ENCODE assay signal across 19 cellular contexts in the genomic region with DNA sequence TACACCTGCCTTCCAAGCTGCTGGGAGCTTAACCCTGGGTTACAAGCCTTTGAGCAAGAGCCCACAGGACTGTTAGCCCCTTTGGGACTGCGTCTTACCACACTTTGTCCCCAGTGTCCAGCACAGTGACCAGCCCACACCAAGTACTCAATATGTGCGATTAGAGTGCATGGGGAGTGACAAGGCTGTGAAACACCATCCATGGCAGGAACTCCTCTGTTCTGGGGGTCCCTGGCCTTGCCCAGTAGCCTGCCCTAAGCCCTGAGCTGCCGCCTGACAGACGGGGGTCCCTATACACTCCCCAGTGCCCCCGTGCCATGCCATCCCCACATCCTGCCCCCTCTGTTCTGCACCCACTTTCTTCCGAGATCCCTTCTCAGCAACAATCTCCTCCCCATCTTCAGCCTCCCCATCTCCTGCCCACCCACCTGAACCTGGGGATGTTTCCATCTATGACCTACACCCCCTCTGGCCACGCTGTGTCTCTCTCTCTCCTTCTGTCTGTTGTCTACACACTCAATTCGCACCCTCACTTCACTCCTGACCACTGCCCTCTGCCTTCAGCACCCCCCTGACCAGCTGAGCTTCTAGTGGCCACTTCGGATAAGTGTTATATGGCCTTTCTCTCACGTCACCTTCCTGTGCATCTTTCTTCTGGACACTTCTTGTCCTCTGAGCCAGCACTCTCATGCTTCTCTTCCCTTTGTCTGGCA.
DNase-seq lines count a peak whose midpoint lies in the region; ATAC-seq, FAIRE-seq and TF ChIP-seq lines count a peak whose summit lies in the region.
"Had no signal": no experiment of that assay in that cellular context is flagged by ENCODE, and none has a peak within 500 bp of the region (broad histone marks: within the 10 kb centered on the region; RNA-seq: fewer than 3 reads in every experiment).

No MANE protein-coding gene starts in this region.

- no peak for FAIRE-seq in K562 (lab: Jason Lieb, UNC)

- H3K27me3 ChIP-seq in left ventricle myocardium inferior (ENCODE audit: low read depth) (peaks cover 25% of the 10 kb centered on the region), K562 (ENCODE audit: control insufficient read depth in 2 of 2, insufficient read depth in 2 of 2, low read length in 2 of 2) (no peaks in the 10 kb centered on the region), mesenchymal stem cell (ENCODE audit: control insufficient read depth in 1 of 2, insufficient read depth in 1 of 2, low read length in 2 of 2) (peaks cover 2 to 20% of the 10 kb centered on the region in 2 experiments), upper lobe of left lung (no peaks in the 10 kb centered on the region), BE2C (peaks cover 31% of the 10 kb centered on the region)
- H3K27me3 ChIP-seq: adrenal gland had no signal

- H4K8ac ChIP-seq in mesenchymal stem cell (ENCODE audit: low read length), result peak overlapping the region; percentile 72

- peak overlapping the region in 1 of 2 experiments; percentile 50 for H3K18ac ChIP-seq in mesenchymal stem cell (ENCODE audit: low read depth in 1 of 2, low read length in 2 of 2)

- no peak overlapping the region for H2AK5ac ChIP-seq in mesenchymal stem cell (ENCODE audit: low read length, severe bottlenecking)

- H3K4me3 ChIP-seq in left ventricle myocardium inferior (no peak overlapping the region), K562 (no peak overlapping the region), mesenchymal stem cell (ENCODE audit: insufficient read depth in 1 of 2, low read depth in 1 of 2, low read length in 2 of 2) (no peak overlapping the region), upper lobe of left lung (no peak overlapping the region), BE2C (ENCODE audit: low read depth, low read length) (no peak overlapping the region)
- H3K4me3 ChIP-seq: adrenal gland, coronary artery, heart left ventricle, left lung, SK-N-MC, tibial nerve had no signal

- no peak overlapping the region for H3K14ac ChIP-seq in mesenchymal stem cell (ENCODE audit: low read length in 2 of 2)

- ATAC-seq in K562 (no peak; the same call in 2 of the 3 replicates), upper lobe of left lung (ENCODE audit: low FRiP score in 2 of 2) (no peak)

- H3K4ac ChIP-seq in mesenchymal stem cell (ENCODE audit: low read depth in 1 of 2, low read length in 2 of 2), result no peak overlapping the region

- no peak overlapping the region for H3K27ac ChIP-seq in left ventricle myocardium inferior (replicated peaks)
- H3K27ac ChIP-seq in K562 (ENCODE audit: extremely low read depth, low read depth, low read length), result no peak overlapping the region; the same call in 2 of the 3 replicates
- H3K27ac ChIP-seq in mesenchymal stem cell (ENCODE audit: low read length, poor library complexity, severe bottlenecking), result no peak overlapping the region
- H3K27ac ChIP-seq in upper lobe of left lung, result peak overlapping the region in 3 of 4 donors; percentile 13 to 83 (median 73)
- H3K27ac ChIP-seq: brain microvascular endothelial cell, coronary artery, heart left ventricle, SK-N-MC, tibial nerve had no signal

- H3K36me3 ChIP-seq in left ventricle myocardium inferior (peaks cover 3% of the 10 kb centered on the region), K562 (ENCODE audit: control insufficient read depth, insufficient read depth, low read length) (no peaks in the 10 kb centered on the region), mesenchymal stem cell (ENCODE audit: control insufficient read depth in 1 of 2, insufficient read depth in 2 of 2, low read depth in 1 of 2, low read length in 2 of 2) (peaks cover 5 to 22% of the 10 kb centered on the region in 2 experiments), upper lobe of left lung (peaks cover 0 to 14% (median 3%) of the 10 kb centered on the region in 4 donors), BE2C (no peaks in the 10 kb centered on the region)
- H3K36me3 ChIP-seq: adrenal gland, brain microvascular endothelial cell, tibial nerve had no signal

- H4K20me1 ChIP-seq in K562 (replicated peaks; ENCODE audit: control insufficient read depth, insufficient read depth, low read length), result peaks cover 2% of the 10 kb centered on the region; the same call in 1 of the 2 replicates

- no peak overlapping the region for H2BK15ac ChIP-seq in mesenchymal stem cell (ENCODE audit: low read depth, poor library complexity, severe bottlenecking)

- H2BK120ac ChIP-seq in mesenchymal stem cell (ENCODE audit: low read depth, low read length), result no peak overlapping the region

- CTCF ChIA-PET in K562 (lab: Yijun Ruan, JAX; ENCODE audit: low intra/inter-chr PET ratio), result no interaction called here

- no peak for TF ChIP-seq RAD21 in K562 (CRISPR knock-in tag; conservative IDR thresholded peaks at IDR 0.05 in 1 of 2, IDR thresholded peaks at IDR 0.05 in 1 of 2)

- H3K9ac ChIP-seq in K562 (ENCODE audit: insufficient read depth in 1 of 2, low read depth in 2 of 2, low read length in 2 of 2) (no peak overlapping the region), mesenchymal stem cell (ENCODE audit: low read length) (no peak overlapping the region)

- H2AFZ ChIP-seq in K562 (ENCODE audit: low read depth, low read length), result 0 out of 2 replicates have a peak overlapping the region, but pooled peaks have one; percentile 21
- no peak overlapping the region for H2AFZ ChIP-seq in mesenchymal stem cell (ENCODE audit: low read depth, low read length)

- no peaks in the 10 kb centered on the region for H3K9me1 ChIP-seq in K562 (ENCODE audit: control insufficient read depth, insufficient read depth, low read length)

- POLR2A ChIA-PET in K562 (lab: Yijun Ruan, JAX), result no interaction called here

- peaks cover 47% of the 10 kb centered on the region for H3K4me1 ChIP-seq in left ventricle myocardium inferior
- peaks cover 0 to 22% of the 10 kb centered on the region in 2 experiments; a peak in 2 of 5 replicates for H3K4me1 ChIP-seq in K562 (replicated peaks in 1 of 2; ENCODE audit: control insufficient read depth in 2 of 2, insufficient read depth in 2 of 2, low read length in 2 of 2)
- H3K4me1 ChIP-seq in mesenchymal stem cell (ENCODE audit: control insufficient read depth, insufficient read depth, low read depth, low read length), result peaks cover 38% of the 10 kb centered on the region
- H3K4me1 ChIP-seq in upper lobe of left lung, result peaks cover 41 to 63% (median 54%) of the 10 kb centered on the region in 4 donors
- H3K4me1 ChIP-seq in BE2C, result peaks cover 6% of the 10 kb centered on the region

- intact Hi-C loops in cardiac septum (cut with DNase I), result no loop called here
- intact Hi-C loops in left ventricle myocardium inferior (cut with micrococcal nuclease), result no loop called here
- intact Hi-C loops in K562 (cut with micrococcal nuclease), result loop anchor here (5.0 kb wide), 2 partner anchors 162 to 353 kb away; no protein-coding TSS in a partner anchor

- BruUV-seq in K562 (replicated peaks; lab: Mats Ljungman, UMichigan), result no TSS peak

- no peak for TF ChIP-seq CTCF in left ventricle myocardium inferior (IDR thresholded peaks at IDR 0.05; ENCODE audit: borderline replicate concordance)
- TF ChIP-seq CTCF in K562 (IDR thresholded peaks at IDR 0.05 in 2 of 3, conservative IDR thresholded peaks at IDR 0.05 in 1 of 3; ENCODE audit: insufficient read depth in 2 of 3, low read depth in 1 of 3, low read length in 3 of 3), result no peak
- no peak for TF ChIP-seq CTCF in upper lobe of left lung (IDR thresholded peaks at IDR 0.05)
- no peak for TF ChIP-seq CTCF in BE2C (IDR thresholded peaks at IDR 0.05; ENCODE audit: low read depth, low read length)

- no peaks in the 10 kb centered on the region for H3K9me3 ChIP-seq in left ventricle myocardium inferior (replicated peaks)
- peaks cover 3% of the 10 kb centered on the region; the same call in 1 of the 2 replicates for H3K9me3 ChIP-seq in K562 (replicated peaks; ENCODE audit: control insufficient read depth, insufficient read depth, low read depth, low read length)
- no peaks in the 10 kb centered on the region for H3K9me3 ChIP-seq in mesenchymal stem cell (ENCODE audit: control insufficient read depth, low read length)
- H3K9me3 ChIP-seq in upper lobe of left lung, result no peaks in the 10 kb centered on the region
- H3K9me3 ChIP-seq in BE2C, result no peaks in the 10 kb centered on the region
- H3K9me3 ChIP-seq: adrenal gland, heart left ventricle, left lung, tibial nerve had no signal

- H3K79me1 ChIP-seq in mesenchymal stem cell (replicated peaks; ENCODE audit: low read length, poor library complexity, severe bottlenecking), result peaks cover 5% of the 10 kb centered on the region

- no peak overlapping the region for H2BK5ac ChIP-seq in mesenchymal stem cell (ENCODE audit: low read depth, low read length, poor library complexity, severe bottlenecking)

- H3K23ac ChIP-seq in mesenchymal stem cell (ENCODE audit: low read length in 2 of 2), result no peak overlapping the region

- WGBS in K562 (ENCODE audit: insufficient coverage, low coverage, missing lambda C conversion rate), result 55% methylated on average over 9 of the region's 10 CpGs
- WGBS in mesenchymal stem cell, result 92% methylated on average over 10 of the region's 10 CpGs
- 90 to 93% methylated on average over 10 of the region's 10 CpGs for WGBS in upper lobe of left lung, 2 donors

- TF ChIP-seq POLR2A in K562 (conservative IDR thresholded peaks at IDR 0.05) (no peak), upper lobe of left lung (IDR thresholded peaks at IDR 0.05) (no peak)

- H3K4me2 ChIP-seq in K562 (ENCODE audit: insufficient read depth, low read length) (no peak overlapping the region), mesenchymal stem cell (ENCODE audit: low read length, poor library complexity, severe bottlenecking) (no peak overlapping the region)

- TF ChIP-seq EP300 in K562 (IDR thresholded peaks at IDR 0.05; ENCODE audit: low read length), result no peak
- no peak for TF ChIP-seq EP300 in upper lobe of left lung (IDR thresholded peaks at IDR 0.05)

- no peaks in the 10 kb centered on the region for H3K79me2 ChIP-seq in K562 (ENCODE audit: control insufficient read depth, insufficient read depth, low read length)

- DNase-seq in cardiac septum (ENCODE audit: low spot score) (peak; percentile 62), left ventricle myocardium inferior (no peak), K562 (ENCODE audit: extremely low read depth in 1 of 4, low spot score in 3 of 4) (no peak), mesenchymal stem cell (no peak), upper lobe of left lung (no peak), NCI-H2227 (lab: John Stamatoyannopoulos, UW; ENCODE audit: unreplicated experiment) (no peak), NCI-H2081 treated with DMSO at 0.1 percent for 48 hours (lab: John Stamatoyannopoulos, UW) (no peak), BE2C (no peak)
- DNase-seq: activated gamma-delta T cell; adrenal gland; GOT3; stimulated activated CD4-positive, alpha-beta T cell treated with anti-CD3 and anti-CD28 coated beads, Interleukin-4, amount 100 ng/mL, for 4 hours; T-helper 2 cell had no signal

- peak overlapping the region; percentile 53 for H4K91ac ChIP-seq in mesenchymal stem cell (ENCODE audit: low read length)

- H2BK12ac ChIP-seq in mesenchymal stem cell (ENCODE audit: low read length in 2 of 2), result peak overlapping the region; percentile 28 to 75

- in situ Hi-C loops in K562 (cut with MboI), result no loop called here

TF ChIP-seq in K562, 482 proteins besides CTCF, POLR2A, EP300 and RAD21 (continues in another document):
- no peak for TF ChIP-seq HEY1 (CRISPR knock-in tag; IDR thresholded peaks at IDR 0.05; ENCODE audit: borderline replicate concordance)
- no peak for TF ChIP-seq FUS (optimal IDR thresholded peaks at IDR 0.05; ENCODE audit: low read depth, low read length)

Comparison
In these comparisons a context has a peak if more than half of its experiments do, and no peak if none do; other contexts are left out.
1. H3K27ac ChIP-seq: peak in upper lobe of left lung (3 of 4); none in left ventricle myocardium inferior (single experiment), K562 (single experiment) and mesenchymal stem cell (single experiment).